20 cellular contexts compared by ENCODE assay signal in genomic region chr12:94507455-94507854, GRCh38. TPM values are rescaled to one million over a fixed set of nuclear protein-coding genes. Genes with fewer than 3 reads are reported as not detected.
DNase-seq lines count a peak whose midpoint lies in the region; ATAC-seq and TF ChIP-seq lines count a peak whose summit lies in the region.
"Had no signal": no experiment of that assay in that cellular context is flagged by ENCODE, and none has a peak within 500 bp of the region (broad histone marks: within the 10 kb centered on the region; RNA-seq: fewer than 3 reads in every experiment).

No MANE protein-coding gene starts in this region.

- H3K27ac ChIP-seq in H9 (ENCODE audit: insufficient read length, low read depth, low read length), result no peak overlapping the region

- H3K79me1 ChIP-seq in H9 (ENCODE audit: insufficient read depth, low read depth, low read length, poor library complexity, severe bottlenecking), result no peaks in the 10 kb centered on the region

- H3K4me1 Mint-ChIP-seq in H9 (peaks cover 7 to 15% of the 10 kb centered on the region in 2 experiments), WTC11 (peaks cover 8% of the 10 kb centered on the region)
- H3K4me1 Mint-ChIP-seq: CD4-positive, CD25-positive, alpha-beta regulatory T cell; CD8-positive, alpha-beta memory T cell had no signal

- no peak overlapping the region for H3K4ac ChIP-seq in H9 (ENCODE audit: low read depth, low read length)

- H3K4me2 ChIP-seq in H9 (ENCODE audit: insufficient read depth, insufficient read length, low read length), result no peak overlapping the region

- no peak overlapping the region for H4K5ac ChIP-seq in H9 (ENCODE audit: insufficient read length, low read depth, low read length)

- H2BK20ac ChIP-seq in H9 (ENCODE audit: low read depth, low read length, poor library complexity, severe bottlenecking), result no peak overlapping the region

- POLR2A ChIA-PET in WTC11 (lab: Charles Lee), result no interaction called here

- H4K8ac ChIP-seq in H9 (replicated peaks; ENCODE audit: insufficient read length, low read depth, low read length), result no peak overlapping the region

- no peaks in the 10 kb centered on the region for H3K27me3 Mint-ChIP-seq in H9 (ENCODE audit: low read depth)
- peaks cover 3% of the 10 kb centered on the region; the same call in 1 of the 2 replicates for H3K27me3 Mint-ChIP-seq in WTC11 (ENCODE audit: low read depth)
- H3K27me3 Mint-ChIP-seq: CD4-positive, CD25-positive, alpha-beta regulatory T cell had no signal

- no peaks in the 10 kb centered on the region for H4K20me1 ChIP-seq in H9 (ENCODE audit: control insufficient read depth, insufficient read depth, insufficient read length)

- H3K36me3 Mint-ChIP-seq in H9 (ENCODE audit: insufficient read depth in 1 of 3, low read depth in 3 of 3), result peaks cover 0 to 12% (median 1%) of the 10 kb centered on the region in 3 experiments; a peak in 2 of 7 replicates
- peaks cover 7% of the 10 kb centered on the region; the same call in 1 of the 2 replicates for H3K36me3 Mint-ChIP-seq in WTC11
- H3K36me3 Mint-ChIP-seq: CD4-positive, CD25-positive, alpha-beta regulatory T cell had no signal

- no peak overlapping the region for H2BK5ac ChIP-seq in H9 (ENCODE audit: insufficient read length, low read length)

- ATAC-seq in WTC11 (peak; percentile 62), HG03045 (IDR thresholded peaks at IDR 0.05; ENCODE audit: unreplicated experiment) (no peak), HG03565 (IDR thresholded peaks at IDR 0.05; ENCODE audit: unreplicated experiment) (no peak)
- ATAC-seq: K562 had no signal

- no peak overlapping the region for H2AFZ ChIP-seq in H9 (ENCODE audit: low read length)

- CTCF ChIA-PET in WTC11 (lab: Charles Lee), result interaction anchor here (1.1 kb wide), 1 partner anchor 71 kb away, joined by 3 read pairs; no protein-coding TSS in a partner anchor

- no peaks in the 10 kb centered on the region for H3K9me3 ChIP-seq in H9 (ENCODE audit: control insufficient read depth, low read depth, low read length)
- H3K9me3 ChIP-seq: BE2C, HAP-1 had no signal

- no CpG with 5 or more reads among the region's 3 CpGs for WGBS in H9 (ENCODE audit: extremely low coverage, insufficient read length, low lambda C conversion rate)

- 0 out of 3 replicates have a peak, but pooled peaks have one; percentile 14 for TF ChIP-seq CTCF in H9 (conservative IDR thresholded peaks at IDR 0.05)
- no peak for TF ChIP-seq CTCF in WTC11 (IDR thresholded peaks at IDR 0.05)

- peaks cover 6 to 14% of the 10 kb centered on the region in 2 experiments; a peak in 4 of 5 replicates for H3K9me3 Mint-ChIP-seq in H9
- H3K9me3 Mint-ChIP-seq in WTC11, result peaks cover 14% of the 10 kb centered on the region

- no peaks in the 10 kb centered on the region for H3K27me3 ChIP-seq in H9 (ENCODE audit: insufficient read depth, low read length)
- H3K27me3 ChIP-seq: BE2C had no signal

- no peaks in the 10 kb centered on the region for H3K23me2 ChIP-seq in H9 (ENCODE audit: insufficient read length, low read depth, low read length, poor library complexity, severe bottlenecking)

- no peak overlapping the region for H2BK120ac ChIP-seq in H9 (ENCODE audit: low read depth, low read length, poor library complexity, severe bottlenecking)

- no peaks in the 10 kb centered on the region for H3K79me2 ChIP-seq in H9 (ENCODE audit: insufficient read depth, low read length)

- no peak overlapping the region for H3K56ac ChIP-seq in H9 (ENCODE audit: insufficient read length, low read depth, low read length)

- no peak overlapping the region for H2BK15ac ChIP-seq in H9 (ENCODE audit: low read depth, low read length)

- H3K18ac ChIP-seq in H9 (ENCODE audit: insufficient read length, low read depth, low read length), result no peak overlapping the region

- H2BK12ac ChIP-seq in H9 (ENCODE audit: insufficient read length, low read depth, low read length), result no peak overlapping the region

- H4K91ac ChIP-seq in H9 (ENCODE audit: insufficient read length, low read depth, low read length), result no peak overlapping the region

- H3K4me1 ChIP-seq in H9 (ENCODE audit: insufficient read depth, low read length), result no peaks in the 10 kb centered on the region; the same call in 1 of the 2 replicates
- H3K4me1 ChIP-seq: BE2C, HAP-1 had no signal

- no peak overlapping the region for H3T11ph ChIP-seq in H9 (ENCODE audit: low read length)

- DNase-seq in H9, result no peak
- DNase-seq in WTC11 (ENCODE audit: low spot score), result no peak
- DNase-seq in iPS-NIHi7 (ENCODE audit: extremely low spot score), result peak; percentile 25
- no peak for DNase-seq in MV-4-11 (lab: John Stamatoyannopoulos, UW)
- no peak for DNase-seq in activated gamma-delta T cell treated with Interleukin-2 at 50 U/mL for 16 hours
- DNase-seq: ACHN; BE2C; C1 segment of cervical spinal cord; CD4-positive, CD25-positive, alpha-beta regulatory T cell; CD8-positive, alpha-beta memory T cell; COR-L47; DMS 273 treated with DMSO at 0.1 percent for 48 hours; DMS53; DND-41; EL; IMR-90 had no signal

- H3K23ac ChIP-seq in H9 (ENCODE audit: insufficient read length, low read depth, low read length), result no peak overlapping the region

- H3K27ac Mint-ChIP-seq in H9, result no peak overlapping the region
- H3K27ac Mint-ChIP-seq in WTC11, result no peak overlapping the region
- H3K27ac Mint-ChIP-seq: CD4-positive, CD25-positive, alpha-beta regulatory T cell; CD8-positive, alpha-beta memory T cell had no signal

- no peak overlapping the region for H2AK5ac ChIP-seq in H9 (ENCODE audit: insufficient read length, low read length)

- no peak overlapping the region for H3K4me3 Mint-ChIP-seq in H9
- no peak overlapping the region for H3K4me3 Mint-ChIP-seq in WTC11
- H3K4me3 Mint-ChIP-seq: CD8-positive, alpha-beta memory T cell had no signal

- no peak overlapping the region for H3K14ac ChIP-seq in H9 (ENCODE audit: insufficient read depth, low read length)

- H3K9ac ChIP-seq in H9 (ENCODE audit: extremely low read depth, insufficient read length, low read length), result no peak overlapping the region

TF ChIP-seq in WTC11, 78 proteins besides CTCF, POLR2A, EP300 and RAD21:
- TF ChIP-seq RORB (CRISPR knock-in tag; IDR thresholded peaks at IDR 0.05) (no peak), NFYB (CRISPR knock-in tag; conservative IDR thresholded peaks at IDR 0.05; ENCODE audit: low read depth) (no peak), AFF4 (CRISPR knock-in tag; IDR thresholded peaks at IDR 0.05; ENCODE audit: borderline replicate concordance) (no peak), TEAD1 (CRISPR knock-in tag; IDR thresholded peaks at IDR 0.05) (no peak), FOXP1 (CRISPR knock-in tag; IDR thresholded peaks at IDR 0.05; ENCODE audit: borderline replicate concordance) (no peak), RELA (CRISPR knock-in tag; IDR thresholded peaks at IDR 0.05; ENCODE audit: borderline replicate concordance) (no peak)

RNA-seq across cellular contexts. Expression of gene CEP83, which starts 47.8 kb away (rescaled TPM):
- total RNA-seq in H9 (2021), result 26.5 and 27.4 TPM in 2 replicates
- total RNA-seq in WTC11 (2021), result 23.4 to 29.8 TPM (median 26.2 TPM) in 3 replicates
